In the genomic region with DNA sequence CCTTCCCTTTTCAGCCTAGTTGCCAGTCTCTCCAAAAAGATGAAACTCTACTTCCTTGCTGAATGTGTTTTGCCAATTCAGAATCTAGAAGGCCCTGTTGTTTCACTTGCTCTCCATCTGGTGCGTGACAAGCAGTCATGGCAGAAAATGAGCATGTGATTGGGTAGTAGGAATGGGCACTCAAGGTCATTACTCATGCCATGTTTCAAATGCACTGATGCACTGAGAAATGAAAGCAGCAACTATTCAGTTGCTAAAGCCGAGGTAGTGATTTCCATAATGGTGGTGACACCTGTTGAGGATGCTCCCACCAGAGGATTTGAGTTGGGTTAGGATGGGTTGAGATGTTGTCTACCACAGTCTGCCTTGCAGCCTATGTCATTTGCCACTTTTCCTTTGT, we compare ENCODE assay signal across 1 cellular context.
TF ChIP-seq lines count a peak whose summit lies in the region.

No MANE protein-coding gene starts in this region.

TF ChIP-seq in GM12878, 131 proteins besides CTCF, POLR2A, EP300 and RAD21 (continued from another document and continues in another):
- TF ChIP-seq, protein P1, sequence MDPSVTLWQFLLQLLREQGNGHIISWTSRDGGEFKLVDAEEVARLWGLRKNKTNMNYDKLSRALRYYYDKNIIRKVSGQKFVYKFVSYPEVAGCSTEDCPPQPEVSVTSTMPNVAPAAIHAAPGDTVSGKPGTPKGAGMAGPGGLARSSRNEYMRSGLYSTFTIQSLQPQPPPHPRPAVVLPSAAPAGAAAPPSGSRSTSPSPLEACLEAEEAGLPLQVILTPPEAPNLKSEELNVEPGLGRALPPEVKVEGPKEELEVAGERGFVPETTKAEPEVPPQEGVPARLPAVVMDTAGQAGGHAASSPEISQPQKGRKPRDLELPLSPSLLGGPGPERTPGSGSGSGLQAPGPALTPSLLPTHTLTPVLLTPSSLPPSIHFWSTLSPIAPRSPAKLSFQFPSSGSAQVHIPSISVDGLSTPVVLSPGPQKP (IDR thresholded peaks at IDR 0.05; ENCODE audit: low read depth, low read length), result no peak
- TF ChIP-seq BACH1 (IDR thresholded peaks at IDR 0.05; ENCODE audit: borderline replicate concordance) (no peak), CHD2 (IDR thresholded peaks at IDR 0.05; ENCODE audit: borderline replicate concordance, low read depth, low read length) (peak; percentile 68; the same call in 1 of the 2 replicates), SMARCA5 (IDR thresholded peaks at IDR 0.05) (no peak), STAT1 (conservative IDR thresholded peaks at IDR 0.05) (no peak), BHLHE40 (IDR thresholded peaks at IDR 0.05; ENCODE audit: borderline replicate concordance in 1 of 2, low read depth in 2 of 2, low read length in 1 of 2) (peak; percentile 48 to 74; a peak in 3 of 4 replicates), YBX1 (IDR thresholded peaks at IDR 0.05) (no peak), SP1 (IDR thresholded peaks at IDR 0.05; ENCODE audit: low read depth, low read length) (no peak), MEF2B (IDR thresholded peaks at IDR 0.05; ENCODE audit: partially characterized antibody, poor library complexity, severe bottlenecking) (no peak), SUZ12 (IDR thresholded peaks at IDR 0.05; ENCODE audit: unreplicated experiment) (no peak), MTA2 (IDR thresholded peaks at IDR 0.05; ENCODE audit: low read depth) (peak; percentile 53; the same call in 1 of the 2 replicates), SUPT20H (IDR thresholded peaks at IDR 0.05; ENCODE audit: borderline replicate concordance, control insufficient read depth, low read depth, low read length) (no peak), IKZF1 (conservative IDR thresholded peaks at IDR 0.05) (peak; percentile 64), SREBF1 (IDR thresholded peaks at IDR 0.05; ENCODE audit: low read length) (no peak), IKZF2 (IDR thresholded peaks at IDR 0.05) (peak; percentile 76 to 80; a peak in 2 of 4 replicates), TCF3 (IDR thresholded peaks at IDR 0.05; ENCODE audit: borderline replicate concordance, insufficient read depth, low read depth, low read length) (peak; percentile 75; the same call in 1 of the 2 replicates), PML (IDR thresholded peaks at IDR 0.05; ENCODE audit: low read length) (0 out of 2 replicates have a peak, but pooled peaks have one; percentile 29), RFX5 (IDR thresholded peaks at IDR 0.05; ENCODE audit: low read depth, low read length) (no peak), TCF12 (IDR thresholded peaks at IDR 0.05; ENCODE audit: low read depth, low read length) (no peak), ZNF217 (IDR thresholded peaks at IDR 0.05) (no peak), ZNF207 (IDR thresholded peaks at IDR 0.05; ENCODE audit: borderline replicate concordance) (no peak), KAT2A (conservative IDR thresholded peaks at IDR 0.05; ENCODE audit: control insufficient read depth, low read depth, low read length) (no peak), SIN3A (IDR thresholded peaks at IDR 0.05; ENCODE audit: low read depth, low read length) (no peak), FOS (IDR thresholded peaks at IDR 0.05; ENCODE audit: borderline replicate concordance, extremely low read depth, insufficient read length) (no peak), ZZZ3 (IDR thresholded peaks at IDR 0.05; ENCODE audit: control insufficient read depth, insufficient read length, low read depth) (no peak), ESRRA (IDR thresholded peaks at IDR 0.05; ENCODE audit: low read length) (no peak; the same call in 1 of the 2 replicates), TAF1 (IDR thresholded peaks at IDR 0.05; ENCODE audit: borderline replicate concordance, low read depth, low read length) (peak; percentile 51; the same call in 1 of the 2 replicates), SREBF2 (IDR thresholded peaks at IDR 0.05; ENCODE audit: low read length) (no peak), CHD1 (IDR thresholded peaks at IDR 0.05; ENCODE audit: low read depth, low read length) (no peak), FOXM1 (IDR thresholded peaks at IDR 0.05; ENCODE audit: low read depth, low read length) (peak; percentile 64; the same call in 1 of the 2 replicates), SIX5 (IDR thresholded peaks at IDR 0.05; ENCODE audit: low read depth, low read length, severe bottlenecking) (no peak), MXI1 (IDR thresholded peaks at IDR 0.05; ENCODE audit: low read depth, low read length) (no peak), NBN (IDR thresholded peaks at IDR 0.05) (peak; percentile 63; the same call in 1 of the 2 replicates), RAD51 (IDR thresholded peaks at IDR 0.05) (peak; percentile 66; the same call in 1 of the 2 replicates), RELA (IDR thresholded peaks at IDR 0.05; ENCODE audit: borderline replicate concordance, partially characterized antibody) (no peak), GABPA (IDR thresholded peaks at IDR 0.05; ENCODE audit: low read depth) (no peak), POU2F2 (IDR thresholded peaks at IDR 0.05; ENCODE audit: borderline replicate concordance, low read depth, low read length) (peak; percentile 44; the same call in 1 of the 3 replicates), PAX5 (IDR thresholded peaks at IDR 0.05; ENCODE audit: borderline replicate concordance, low read depth, low read length) (peak; percentile 73; the same call in 1 of the 2 replicates), NR2C1 (IDR thresholded peaks at IDR 0.05) (no peak), HCFC1 (IDR thresholded peaks at IDR 0.05; ENCODE audit: low read length) (no peak)
- TF ChIP-seq, protein P2, sequence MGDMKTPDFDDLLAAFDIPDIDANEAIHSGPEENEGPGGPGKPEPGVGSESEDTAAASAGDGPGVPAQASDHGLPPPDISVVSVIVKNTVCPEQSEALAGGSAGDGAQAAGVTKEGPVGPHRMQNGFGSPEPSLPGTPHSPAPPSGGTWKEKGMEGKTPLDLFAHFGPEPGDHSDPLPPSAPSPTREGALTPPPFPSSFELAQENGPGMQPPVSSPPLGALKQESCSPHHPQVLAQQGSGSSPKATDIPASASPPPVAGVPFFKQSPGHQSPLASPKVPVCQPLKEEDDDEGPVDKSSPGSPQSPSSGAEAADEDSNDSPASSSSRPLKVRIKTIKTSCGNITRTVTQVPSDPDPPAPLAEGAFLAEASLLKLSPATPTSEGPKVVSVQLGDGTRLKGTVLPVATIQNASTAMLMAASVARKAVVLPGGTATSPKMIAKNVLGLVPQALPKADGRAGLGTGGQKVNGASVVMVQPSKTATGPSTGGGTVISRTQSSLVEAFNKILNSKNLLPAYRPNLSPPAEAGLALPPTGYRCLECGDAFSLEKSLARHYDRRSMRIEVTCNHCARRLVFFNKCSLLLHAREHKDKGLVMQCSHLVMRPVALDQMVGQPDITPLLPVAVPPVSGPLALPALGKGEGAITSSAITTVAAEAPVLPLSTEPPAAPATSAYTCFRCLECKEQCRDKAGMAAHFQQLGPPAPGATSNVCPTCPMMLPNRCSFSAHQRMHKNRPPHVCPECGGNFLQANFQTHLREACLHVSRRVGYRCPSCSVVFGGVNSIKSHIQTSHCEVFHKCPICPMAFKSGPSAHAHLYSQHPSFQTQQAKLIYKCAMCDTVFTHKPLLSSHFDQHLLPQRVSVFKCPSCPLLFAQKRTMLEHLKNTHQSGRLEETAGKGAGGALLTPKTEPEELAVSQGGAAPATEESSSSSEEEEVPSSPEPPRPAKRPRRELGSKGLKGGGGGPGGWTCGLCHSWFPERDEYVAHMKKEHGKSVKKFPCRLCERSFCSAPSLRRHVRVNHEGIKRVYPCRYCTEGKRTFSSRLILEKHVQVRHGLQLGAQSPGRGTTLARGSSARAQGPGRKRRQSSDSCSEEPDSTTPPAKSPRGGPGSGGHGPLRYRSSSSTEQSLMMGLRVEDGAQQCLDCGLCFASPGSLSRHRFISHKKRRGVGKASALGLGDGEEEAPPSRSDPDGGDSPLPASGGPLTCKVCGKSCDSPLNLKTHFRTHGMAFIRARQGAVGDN (IDR thresholded peaks at IDR 0.05), result peak; percentile 92
- TF ChIP-seq, protein P3, sequence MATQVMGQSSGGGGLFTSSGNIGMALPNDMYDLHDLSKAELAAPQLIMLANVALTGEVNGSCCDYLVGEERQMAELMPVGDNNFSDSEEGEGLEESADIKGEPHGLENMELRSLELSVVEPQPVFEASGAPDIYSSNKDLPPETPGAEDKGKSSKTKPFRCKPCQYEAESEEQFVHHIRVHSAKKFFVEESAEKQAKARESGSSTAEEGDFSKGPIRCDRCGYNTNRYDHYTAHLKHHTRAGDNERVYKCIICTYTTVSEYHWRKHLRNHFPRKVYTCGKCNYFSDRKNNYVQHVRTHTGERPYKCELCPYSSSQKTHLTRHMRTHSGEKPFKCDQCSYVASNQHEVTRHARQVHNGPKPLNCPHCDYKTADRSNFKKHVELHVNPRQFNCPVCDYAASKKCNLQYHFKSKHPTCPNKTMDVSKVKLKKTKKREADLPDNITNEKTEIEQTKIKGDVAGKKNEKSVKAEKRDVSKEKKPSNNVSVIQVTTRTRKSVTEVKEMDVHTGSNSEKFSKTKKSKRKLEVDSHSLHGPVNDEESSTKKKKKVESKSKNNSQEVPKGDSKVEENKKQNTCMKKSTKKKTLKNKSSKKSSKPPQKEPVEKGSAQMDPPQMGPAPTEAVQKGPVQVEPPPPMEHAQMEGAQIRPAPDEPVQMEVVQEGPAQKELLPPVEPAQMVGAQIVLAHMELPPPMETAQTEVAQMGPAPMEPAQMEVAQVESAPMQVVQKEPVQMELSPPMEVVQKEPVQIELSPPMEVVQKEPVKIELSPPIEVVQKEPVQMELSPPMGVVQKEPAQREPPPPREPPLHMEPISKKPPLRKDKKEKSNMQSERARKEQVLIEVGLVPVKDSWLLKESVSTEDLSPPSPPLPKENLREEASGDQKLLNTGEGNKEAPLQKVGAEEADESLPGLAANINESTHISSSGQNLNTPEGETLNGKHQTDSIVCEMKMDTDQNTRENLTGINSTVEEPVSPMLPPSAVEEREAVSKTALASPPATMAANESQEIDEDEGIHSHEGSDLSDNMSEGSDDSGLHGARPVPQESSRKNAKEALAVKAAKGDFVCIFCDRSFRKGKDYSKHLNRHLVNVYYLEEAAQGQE (IDR thresholded peaks at IDR 0.05; ENCODE audit: low read depth, low read length), result no peak
- TF ChIP-seq, protein P4, sequence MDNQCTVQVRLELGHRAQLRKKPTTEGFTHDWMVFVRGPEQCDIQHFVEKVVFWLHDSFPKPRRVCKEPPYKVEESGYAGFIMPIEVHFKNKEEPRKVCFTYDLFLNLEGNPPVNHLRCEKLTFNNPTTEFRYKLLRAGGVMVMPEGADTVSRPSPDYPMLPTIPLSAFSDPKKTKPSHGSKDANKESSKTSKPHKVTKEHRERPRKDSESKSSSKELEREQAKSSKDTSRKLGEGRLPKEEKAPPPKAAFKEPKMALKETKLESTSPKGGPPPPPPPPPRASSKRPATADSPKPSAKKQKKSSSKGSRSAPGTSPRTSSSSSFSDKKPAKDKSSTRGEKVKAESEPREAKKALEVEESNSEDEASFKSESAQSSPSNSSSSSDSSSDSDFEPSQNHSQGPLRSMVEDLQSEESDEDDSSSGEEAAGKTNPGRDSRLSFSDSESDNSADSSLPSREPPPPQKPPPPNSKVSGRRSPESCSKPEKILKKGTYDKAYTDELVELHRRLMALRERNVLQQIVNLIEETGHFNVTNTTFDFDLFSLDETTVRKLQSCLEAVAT (IDR thresholded peaks at IDR 0.05), result no peak
- TF ChIP-seq, protein P5, sequence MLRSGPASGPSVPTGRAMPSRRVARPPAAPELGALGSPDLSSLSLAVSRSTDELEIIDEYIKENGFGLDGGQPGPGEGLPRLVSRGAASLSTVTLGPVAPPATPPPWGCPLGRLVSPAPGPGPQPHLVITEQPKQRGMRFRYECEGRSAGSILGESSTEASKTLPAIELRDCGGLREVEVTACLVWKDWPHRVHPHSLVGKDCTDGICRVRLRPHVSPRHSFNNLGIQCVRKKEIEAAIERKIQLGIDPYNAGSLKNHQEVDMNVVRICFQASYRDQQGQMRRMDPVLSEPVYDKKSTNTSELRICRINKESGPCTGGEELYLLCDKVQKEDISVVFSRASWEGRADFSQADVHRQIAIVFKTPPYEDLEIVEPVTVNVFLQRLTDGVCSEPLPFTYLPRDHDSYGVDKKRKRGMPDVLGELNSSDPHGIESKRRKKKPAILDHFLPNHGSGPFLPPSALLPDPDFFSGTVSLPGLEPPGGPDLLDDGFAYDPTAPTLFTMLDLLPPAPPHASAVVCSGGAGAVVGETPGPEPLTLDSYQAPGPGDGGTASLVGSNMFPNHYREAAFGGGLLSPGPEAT (IDR thresholded peaks at IDR 0.05; ENCODE audit: low read depth), result 0 out of 2 replicates have a peak, but pooled peaks have one; percentile 22
- TF ChIP-seq, protein P6, sequence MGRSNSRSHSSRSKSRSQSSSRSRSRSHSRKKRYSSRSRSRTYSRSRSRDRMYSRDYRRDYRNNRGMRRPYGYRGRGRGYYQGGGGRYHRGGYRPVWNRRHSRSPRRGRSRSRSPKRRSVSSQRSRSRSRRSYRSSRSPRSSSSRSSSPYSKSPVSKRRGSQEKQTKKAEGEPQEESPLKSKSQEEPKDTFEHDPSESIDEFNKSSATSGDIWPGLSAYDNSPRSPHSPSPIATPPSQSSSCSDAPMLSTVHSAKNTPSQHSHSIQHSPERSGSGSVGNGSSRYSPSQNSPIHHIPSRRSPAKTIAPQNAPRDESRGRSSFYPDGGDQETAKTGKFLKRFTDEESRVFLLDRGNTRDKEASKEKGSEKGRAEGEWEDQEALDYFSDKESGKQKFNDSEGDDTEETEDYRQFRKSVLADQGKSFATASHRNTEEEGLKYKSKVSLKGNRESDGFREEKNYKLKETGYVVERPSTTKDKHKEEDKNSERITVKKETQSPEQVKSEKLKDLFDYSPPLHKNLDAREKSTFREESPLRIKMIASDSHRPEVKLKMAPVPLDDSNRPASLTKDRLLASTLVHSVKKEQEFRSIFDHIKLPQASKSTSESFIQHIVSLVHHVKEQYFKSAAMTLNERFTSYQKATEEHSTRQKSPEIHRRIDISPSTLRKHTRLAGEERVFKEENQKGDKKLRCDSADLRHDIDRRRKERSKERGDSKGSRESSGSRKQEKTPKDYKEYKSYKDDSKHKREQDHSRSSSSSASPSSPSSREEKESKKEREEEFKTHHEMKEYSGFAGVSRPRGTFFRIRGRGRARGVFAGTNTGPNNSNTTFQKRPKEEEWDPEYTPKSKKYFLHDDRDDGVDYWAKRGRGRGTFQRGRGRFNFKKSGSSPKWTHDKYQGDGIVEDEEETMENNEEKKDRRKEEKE (IDR thresholded peaks at IDR 0.05), result no peak
- TF ChIP-seq, protein P7, sequence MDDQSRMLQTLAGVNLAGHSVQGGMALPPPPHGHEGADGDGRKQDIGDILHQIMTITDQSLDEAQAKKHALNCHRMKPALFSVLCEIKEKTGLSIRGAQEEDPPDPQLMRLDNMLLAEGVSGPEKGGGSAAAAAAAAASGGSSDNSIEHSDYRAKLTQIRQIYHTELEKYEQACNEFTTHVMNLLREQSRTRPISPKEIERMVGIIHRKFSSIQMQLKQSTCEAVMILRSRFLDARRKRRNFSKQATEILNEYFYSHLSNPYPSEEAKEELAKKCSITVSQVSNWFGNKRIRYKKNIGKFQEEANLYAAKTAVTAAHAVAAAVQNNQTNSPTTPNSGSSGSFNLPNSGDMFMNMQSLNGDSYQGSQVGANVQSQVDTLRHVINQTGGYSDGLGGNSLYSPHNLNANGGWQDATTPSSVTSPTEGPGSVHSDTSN (IDR thresholded peaks at IDR 0.05; ENCODE audit: insufficient replicate concordance, low read depth, low read length), result peak; percentile 81
